ENCODE assay signal across 22 cellular contexts in genomic region chr2:10909996-10910341, GRCh38. TPM values are rescaled to one million over a fixed set of nuclear protein-coding genes. Genes with fewer than 3 reads are reported as not detected.
DNase-seq lines count a peak whose midpoint lies in the region; ATAC-seq and TF ChIP-seq lines count a peak whose summit lies in the region.
"Had no signal": no experiment of that assay in that cellular context is flagged by ENCODE, and none has a peak within 500 bp of the region (broad histone marks: within the 10 kb centered on the region; RNA-seq: fewer than 3 reads in every experiment).

No MANE protein-coding gene starts in this region.

- no peak for ATAC-seq in Right ventricle myocardium superior (ENCODE audit: poor library complexity)
- ATAC-seq: activated T-helper 17 cell treated with anti-CD3 and anti-CD28 coated beads, Interleukin-2, amount 50 U/mL, for 72 hours; upper lobe of right lung had no signal

- H3K27me3 ChIP-seq in colonic mucosa, result peaks cover 28% of the 10 kb centered on the region

- H3K9me3 ChIP-seq in colonic mucosa, result no peaks in the 10 kb centered on the region
- H3K9me3 ChIP-seq: left ventricle myocardium inferior, upper lobe of right lung had no signal

- H3K4me3 ChIP-seq in colonic mucosa, result no peak overlapping the region
- H3K4me3 ChIP-seq: BLaER1 treated with 17β-estradiol and CSF1 and Interleukin-3, amounts not matched to agents 10 nM and 100 nM; left ventricle myocardium inferior; upper lobe of right lung had no signal

- H3K36me3 ChIP-seq in colonic mucosa, result no peaks in the 10 kb centered on the region
- H3K36me3 ChIP-seq: BLaER1 treated with 17β-estradiol and CSF1 and Interleukin-3, amounts not matched to agents 10 nM and 100 nM; left ventricle myocardium inferior; upper lobe of right lung had no signal

- peak; percentile 0 for TF ChIP-seq CTCF in colonic mucosa (IDR thresholded peaks at IDR 0.05)

- H3K4me1 ChIP-seq in colonic mucosa, result no peaks in the 10 kb centered on the region
- H3K4me1 ChIP-seq: parathyroid adenoma, upper lobe of right lung had no signal

- DNase-seq in cardiac septum (ENCODE audit: low spot score) (peak; percentile 33), Right ventricle myocardium superior (no peak), NCI-H69 (lab: John Stamatoyannopoulos, UW) (peak; percentile 87), colonic mucosa (no peak), NCI-H1436 (lab: John Stamatoyannopoulos, UW) (no peak), HUDEP-2 (lab: John Stamatoyannopoulos, UW; ENCODE audit: unreplicated experiment in 76 of 76) (no peak), NCI-H2107 treated with DMSO at 0.1 percent for 48 hours (lab: John Stamatoyannopoulos, UW; ENCODE audit: unreplicated experiment) (no peak)
- no peak for DNase-seq in stimulated activated naive CD4-positive, alpha-beta T cell (lab: John Stamatoyannopoulos, UW)
- DNase-seq: activated CD4-positive, alpha-beta T cell treated with anti-CD3 and anti-CD28 coated beads, Interleukin-2, amount 50 U/mL, for 1 hour; activated CD8-positive, alpha-beta memory T cell treated with anti-CD3 and anti-CD28 coated beads, Interleukin-2, amount 50 U/mL, for 4 hours; cerebellar nuclear complex; effector CD4-positive, alpha-beta T cell; foreskin melanocyte; left ventricle myocardium inferior; midbrain; natural killer cell; NCI-H1092 treated with DMSO at 0.1 percent for 48 hours; upper lobe of right lung had no signal

- H3K9ac ChIP-seq in colonic mucosa (ENCODE audit: low read depth in 2 of 2, low read length in 2 of 2), result no peak overlapping the region
- H3K9ac ChIP-seq: BLaER1 treated with 17β-estradiol and CSF1 and Interleukin-3, amounts not matched to agents 10 nM and 100 nM; parathyroid adenoma had no signal

- no peak overlapping the region for H3K27ac ChIP-seq in colonic mucosa
- H3K27ac ChIP-seq: BLaER1 treated with 17β-estradiol and CSF1 and Interleukin-3, amounts not matched to agents 10 nM and 100 nM; left ventricle myocardium inferior; parathyroid adenoma; upper lobe of right lung had no signal

- intact Hi-C loops in cardiac septum (cut with DNase I) (loop anchor here (2.0 to 5.0 kb wide), 2 partner anchors 75 to 212 kb away; no protein-coding TSS in a partner anchor), Right ventricle myocardium superior (cut with DNase I) (no loop called here), colonic mucosa (cut with DNase I) (loop anchor here (5.0 kb wide), 2 partner anchors 78 to 217 kb away; no protein-coding TSS in a partner anchor)

RNA-seq across cellular contexts. Expression of gene KCNF1, which starts 1.8 kb away (rescaled TPM):
- 0.27 TPM for total RNA-seq in cardiac septum
- not detected for total RNA-seq in Right ventricle myocardium superior
- total RNA-seq in colonic mucosa, result under 1 TPM; 0.22 to 0.90 TPM
- total RNA-seq: activated naive CD8-positive, alpha-beta T cell treated with anti-CD3 and anti-CD28 coated beads for 36 hours; activated T-helper 17 cell treated with anti-CD3 and anti-CD28 coated beads, Interleukin-2, amount 50 U/mL, for 72 hours; natural killer cell had no signal

Comparison
In these comparisons a context has a peak if more than half of its experiments do, and no peak if none do; other contexts are left out.
1. DNase-seq: peak in cardiac septum (single experiment) and NCI-H69 (single experiment); none in Right ventricle myocardium superior (single experiment), colonic mucosa (single experiment), NCI-H1436 (single experiment), stimulated activated naive CD4-positive, alpha-beta T cell (0 of 6), HUDEP-2 (0 of 76) and NCI-H2107 treated with DMSO at 0.1 percent for 48 hours (single experiment).